Comparison of ENCODE assay signal across 10 cellular contexts in the genomic region with DNA sequence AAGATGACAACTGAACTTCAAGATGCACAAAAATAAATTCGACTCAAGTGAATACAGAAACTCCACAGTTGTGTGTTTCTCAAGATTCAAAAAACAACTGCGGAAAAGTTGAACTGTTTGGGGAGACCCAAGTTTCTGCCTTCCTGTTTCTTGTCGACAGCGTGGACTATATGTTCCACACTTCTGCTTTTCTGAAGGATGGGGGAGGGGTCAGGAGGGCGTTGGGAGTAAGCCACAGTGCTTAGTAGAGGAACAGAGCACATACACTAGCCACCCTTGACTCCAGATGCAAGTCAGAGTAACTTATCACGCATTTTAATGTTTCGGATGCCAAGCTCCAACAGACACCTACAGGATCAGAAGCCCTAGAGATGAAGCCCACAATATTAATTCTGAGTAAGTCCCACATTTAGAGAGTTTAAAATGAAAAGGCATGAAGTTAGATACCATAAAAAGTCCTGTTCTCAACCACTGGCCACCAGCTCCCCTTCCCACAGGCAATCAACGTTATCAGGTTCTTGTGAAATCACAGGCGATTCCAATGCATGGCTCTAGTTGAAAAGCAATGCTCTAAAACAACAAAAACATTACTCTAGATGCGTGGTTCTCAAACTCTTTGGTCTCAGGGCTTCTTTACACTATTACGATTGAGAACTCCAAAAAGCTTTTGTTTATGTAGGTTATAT. TPM values are rescaled to one million over a fixed set of nuclear protein-coding genes. Genes with fewer than 3 reads are reported as not detected.
DNase-seq lines count a peak whose midpoint lies in the region; ATAC-seq and TF ChIP-seq lines count a peak whose summit lies in the region.
"Had no signal": no experiment of that assay in that cellular context is flagged by ENCODE, and none has a peak within 500 bp of the region (broad histone marks: within the 10 kb centered on the region; RNA-seq: fewer than 3 reads in every experiment).

No MANE protein-coding gene starts in this region.

- ATAC-seq in GM21447 (IDR thresholded peaks at IDR 0.05; ENCODE audit: unreplicated experiment), result peak; percentile 58

- no peak overlapping the region for H3K4me3 Mint-ChIP-seq in chondrocyte (ENCODE audit: unreplicated experiment)

- peaks cover 2% of the 10 kb centered on the region for H3K36me3 Mint-ChIP-seq in chondrocyte (ENCODE audit: low read depth)

- no peaks in the 10 kb centered on the region for H3K27me3 ChIP-seq in HL-60 (ENCODE audit: insufficient read depth, poor library complexity, severe bottlenecking)

- peak overlapping the region; percentile 13 for H3K4me3 ChIP-seq in HL-60 (replicated peaks; ENCODE audit: insufficient read depth, low read length)

- H3K27ac Mint-ChIP-seq in chondrocyte (ENCODE audit: unreplicated experiment), result no peak overlapping the region

- peaks cover 1% of the 10 kb centered on the region for H3K9me3 Mint-ChIP-seq in chondrocyte (ENCODE audit: low read depth)

- H3K4me1 Mint-ChIP-seq in chondrocyte (ENCODE audit: low read depth), result peaks cover 30% of the 10 kb centered on the region

- TF ChIP-seq CTCF in HL-60 (IDR thresholded peaks at IDR 0.05; ENCODE audit: insufficient read depth, low read length) (no peak), chondrocyte (IDR thresholded peaks at IDR 0.05) (no peak)

- DNase-seq in GDM1 (lab: John Stamatoyannopoulos, UW) (peak; percentile 94), HL-60 (ENCODE audit: low read depth in 1 of 2, low spot score in 1 of 2) (peak; percentile 57 to 100), germinal center (ENCODE audit: low spot score) (peak; percentile 76), chondrocyte (ENCODE audit: low spot score) (no peak), SW480 (ENCODE audit: low spot score) (no peak)
- no peak for DNase-seq in stimulated activated CD4-positive, alpha-beta T cell treated with anti-CD3 and anti-CD28 coated beads, Interleukin-1b, Interleukin-23, amount 100 ng/mL, for 48 hours
- DNase-seq in activated CD4-positive, alpha-beta T cell treated with anti-CD3 and anti-CD28 coated beads, Interleukin-2, amount 50 U/mL, for 48 hours, result no peak
- DNase-seq: foreskin fibroblast, SHP77 treated with DMSO at 0.1 percent for 48 hours had no signal

- H3K27me3 Mint-ChIP-seq in chondrocyte (ENCODE audit: low read depth), result no peaks in the 10 kb centered on the region

- H3K27ac ChIP-seq in HL-60 (replicated peaks), result peak overlapping the region; percentile 83

RNA-seq across cellular contexts. Expression of a gene that starts 4.2 kb away (rescaled TPM):
- 16.3 to 32.4 TPM (median 18.5 TPM) in 3 replicates for total RNA-seq in chondrocyte

Comparison
In these comparisons a context has a peak if more than half of its experiments do, and no peak if none do; other contexts are left out.
1. DNase-seq: peak in GDM1 (single experiment), HL-60 (2 of 2) and germinal center (single experiment); none in stimulated activated CD4-positive, alpha-beta T cell treated with anti-CD3 and anti-CD28 coated beads, Interleukin-1b, Interleukin-23, amount 100 ng/mL, for 48 hours (single experiment), activated CD4-positive, alpha-beta T cell treated with anti-CD3 and anti-CD28 coated beads, Interleukin-2, amount 50 U/mL, for 48 hours (0 of 2), chondrocyte (single experiment) and SW480 (single experiment).